In the genomic region with DNA sequence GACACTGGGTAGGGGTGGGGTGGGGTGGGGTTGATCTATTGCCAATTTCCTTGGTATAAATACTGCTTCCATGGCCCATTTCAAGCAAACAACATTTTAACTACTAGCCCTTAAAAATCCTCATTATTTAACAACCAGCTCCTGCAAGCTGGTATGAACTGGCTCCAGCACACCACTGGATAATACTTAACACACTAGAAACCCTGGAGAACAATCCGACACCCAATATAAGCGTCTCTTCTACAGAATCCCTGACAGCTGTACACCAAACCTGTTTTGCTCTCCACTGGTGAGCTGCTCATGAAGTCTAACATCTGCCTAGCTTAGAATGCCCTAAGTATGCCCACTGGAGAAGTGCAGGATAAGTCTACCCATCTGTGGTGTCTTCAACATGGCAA, we compare ENCODE assay signal across 1 cellular context.
TF ChIP-seq lines count a peak whose summit lies in the region.

No MANE protein-coding gene starts in this region.

TF ChIP-seq in H1, 55 proteins besides CTCF, POLR2A, EP300 and RAD21 (continued from another document):
- TF ChIP-seq CHD7 (IDR thresholded peaks at IDR 0.05; ENCODE audit: insufficient replicate concordance, low read length) (no peak), USF2 (IDR thresholded peaks at IDR 0.05; ENCODE audit: low read length) (no peak), NRF1 (IDR thresholded peaks at IDR 0.05; ENCODE audit: low read depth, low read length) (no peak), GABPA (IDR thresholded peaks at IDR 0.05; ENCODE audit: borderline replicate concordance, insufficient read depth, low read length) (no peak), NANOG (IDR thresholded peaks at IDR 0.05; ENCODE audit: insufficient read depth, low read depth, low read length, poor library complexity, severe bottlenecking) (no peak), SRF (IDR thresholded peaks at IDR 0.05; ENCODE audit: low read depth, low read length) (no peak), CHD1 (IDR thresholded peaks at IDR 0.05; ENCODE audit: low read depth, low read length) (no peak), SAP30 (IDR thresholded peaks at IDR 0.05; ENCODE audit: insufficient read depth, insufficient replicate concordance, low read length) (no peak), KDM1A (IDR thresholded peaks at IDR 0.05; ENCODE audit: borderline replicate concordance, low read length) (no peak), CEBPB (IDR thresholded peaks at IDR 0.05; ENCODE audit: low read depth, low read length) (no peak), JUN (IDR thresholded peaks at IDR 0.05; ENCODE audit: low read depth, low read length) (no peak), EGR1 (IDR thresholded peaks at IDR 0.05; ENCODE audit: borderline replicate concordance, low read depth, low read length) (no peak), KDM4A (IDR thresholded peaks at IDR 0.05; ENCODE audit: low read depth, low read length, severe bottlenecking) (no peak), BCL11A (IDR thresholded peaks at IDR 0.05; ENCODE audit: low read depth in 2 of 2, low read length in 2 of 2) (no peak), SIX5 (IDR thresholded peaks at IDR 0.05; ENCODE audit: low read depth, low read length) (no peak), CBX8 (IDR thresholded peaks at IDR 0.05; ENCODE audit: borderline replicate concordance, low read depth, low read length) (no peak)
- TF ChIP-seq, protein P1, sequence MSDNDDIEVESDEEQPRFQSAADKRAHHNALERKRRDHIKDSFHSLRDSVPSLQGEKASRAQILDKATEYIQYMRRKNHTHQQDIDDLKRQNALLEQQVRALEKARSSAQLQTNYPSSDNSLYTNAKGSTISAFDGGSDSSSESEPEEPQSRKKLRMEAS (IDR thresholded peaks at IDR 0.05): no peak
